10 cellular contexts compared by ENCODE assay signal in the genomic region with DNA sequence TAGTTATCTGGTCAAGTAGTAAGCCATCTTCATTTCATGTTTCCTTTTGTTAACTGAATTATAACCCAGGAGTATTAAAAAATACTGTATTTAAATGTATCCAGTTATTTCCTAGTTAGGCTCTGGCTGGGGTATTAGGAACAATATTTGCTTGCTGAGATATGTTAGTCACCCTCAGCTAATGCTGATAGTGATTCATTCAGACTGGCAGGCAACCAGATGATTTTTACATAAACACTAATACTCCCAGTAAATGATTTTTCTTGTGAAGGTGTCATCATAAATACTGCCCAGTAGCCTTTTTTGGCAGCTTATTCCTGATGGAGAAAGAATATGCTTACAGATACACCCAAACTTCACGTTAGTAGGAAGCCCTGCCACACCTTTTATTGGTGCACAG. TPM values are rescaled to one million over a fixed set of nuclear protein-coding genes. Genes with fewer than 3 reads are reported as not detected.
DNase-seq lines count a peak whose midpoint lies in the region; ATAC-seq and TF ChIP-seq lines count a peak whose summit lies in the region.
"Had no signal": no experiment of that assay in that cellular context is flagged by ENCODE, and none has a peak within 500 bp of the region (broad histone marks: within the 10 kb centered on the region; RNA-seq: fewer than 3 reads in every experiment).

No MANE protein-coding gene starts in this region.

- TF ChIP-seq CTCF in HFFc6 (IDR thresholded peaks at IDR 0.05) = no peak; the same call in 1 of the 2 replicates
- no peak for TF ChIP-seq CTCF in astrocyte of the cerebellum (IDR thresholded peaks at IDR 0.05; ENCODE audit: low read depth, low read length, missing control alignments)
- TF ChIP-seq CTCF in suprapubic skin (IDR thresholded peaks at IDR 0.05) = no peak
- TF ChIP-seq CTCF in testis (IDR thresholded peaks at IDR 0.05) = no peak
- no peak for TF ChIP-seq CTCF in BE2C (IDR thresholded peaks at IDR 0.05; ENCODE audit: low read depth, low read length)

- peaks cover 48% of the 10 kb centered on the region for H3K36me3 Mint-ChIP-seq in HFFc6 (ENCODE audit: low read depth)
- H3K36me3 Mint-ChIP-seq in activated T-helper 1 cell treated with anti-CD3 and anti-CD28 coated beads, Interleukin-12 subunit alpha, Interleukin-12 subunit beta, Interleukin-2, Interleukin-4 antibody, amounts not matched to agents 30 ng/mL and 10 ng/mL and 1 ng/mL, durations not matched to agents 14 hours and 24 hours and 36 hours (ENCODE audit: low read depth) = peaks cover 51% of the 10 kb centered on the region

- H3K9me3 Mint-ChIP-seq in HFFc6 = no peaks in the 10 kb centered on the region
- H3K9me3 Mint-ChIP-seq in activated T-helper 1 cell treated with anti-CD3 and anti-CD28 coated beads, Interleukin-12 subunit alpha, Interleukin-12 subunit beta, Interleukin-2, Interleukin-4 antibody, amounts not matched to agents 30 ng/mL and 10 ng/mL and 1 ng/mL, durations not matched to agents 14 hours and 24 hours and 36 hours = no peaks in the 10 kb centered on the region
- H3K9me3 Mint-ChIP-seq: activated naive CD4-positive, alpha-beta T cell treated with anti-CD3 and anti-CD28 coated beads, Interleukin-2, amount 10 ng/mL, durations not matched to agents 7 days and 5 days had no signal

- DNase-seq in HFFc6 = peak; percentile 87
- peak; percentile 86 for DNase-seq in astrocyte of the cerebellum (ENCODE audit: low read depth)
- no peak for DNase-seq in left cardiac atrium
- no peak for DNase-seq in suprapubic skin (ENCODE audit: low spot score in 2 of 2)
- no peak for DNase-seq in AML-193 (lab: John Stamatoyannopoulos, UW)
- no peak for DNase-seq in testis
- no peak for DNase-seq in BE2C
- DNase-seq in activated T-helper 1 cell treated with anti-CD3 and anti-CD28 coated beads, Interleukin-12 subunit alpha, Interleukin-12 subunit beta, Interleukin-2, Interleukin-4 antibody, amounts not matched to agents 30 ng/mL and 10 ng/mL and 1 ng/mL, durations not matched to agents 14 hours and 24 hours and 36 hours (ENCODE audit: low spot score) = no peak
- DNase-seq: activated naive CD4-positive, alpha-beta T cell treated with anti-CD3 and anti-CD28 coated beads, Interleukin-2, amount 10 ng/mL, durations not matched to agents 7 days and 5 days had no signal

- peak; percentile 14 to 84 for ATAC-seq in left cardiac atrium

- TF ChIP-seq POLR2A in suprapubic skin (IDR thresholded peaks at IDR 0.05) (no peak), testis (IDR thresholded peaks at IDR 0.05) (no peak)

- H3K27me3 ChIP-seq in suprapubic skin (no peaks in the 10 kb centered on the region), testis (no peaks in the 10 kb centered on the region), BE2C (no peaks in the 10 kb centered on the region)

- in situ Hi-C loops in astrocyte of the cerebellum (cut with HindIII; ENCODE audit: low sequenced_read_pairs) = loop anchor here (25.0 kb wide), 1 partner anchor 240 kb away; no protein-coding TSS in a partner anchor

- H3K27me3 Mint-ChIP-seq in HFFc6 (ENCODE audit: insufficient read depth) = no peaks in the 10 kb centered on the region; the same call in 1 of the 2 replicates
- no peaks in the 10 kb centered on the region for H3K27me3 Mint-ChIP-seq in activated T-helper 1 cell treated with anti-CD3 and anti-CD28 coated beads, Interleukin-12 subunit alpha, Interleukin-12 subunit beta, Interleukin-2, Interleukin-4 antibody, amounts not matched to agents 30 ng/mL and 10 ng/mL and 1 ng/mL, durations not matched to agents 14 hours and 24 hours and 36 hours (ENCODE audit: insufficient read depth)
- H3K27me3 Mint-ChIP-seq: activated naive CD4-positive, alpha-beta T cell treated with anti-CD3 and anti-CD28 coated beads, Interleukin-2, amount 10 ng/mL, durations not matched to agents 7 days and 5 days had no signal

- no peak for TF ChIP-seq EP300 in suprapubic skin (IDR thresholded peaks at IDR 0.05)

- peak overlapping the region; percentile 34 for H3K4me3 Mint-ChIP-seq in HFFc6
- no peak overlapping the region for H3K4me3 Mint-ChIP-seq in activated T-helper 1 cell treated with anti-CD3 and anti-CD28 coated beads, Interleukin-12 subunit alpha, Interleukin-12 subunit beta, Interleukin-2, Interleukin-4 antibody, amounts not matched to agents 30 ng/mL and 10 ng/mL and 1 ng/mL, durations not matched to agents 14 hours and 24 hours and 36 hours
- H3K4me3 Mint-ChIP-seq: activated naive CD4-positive, alpha-beta T cell treated with anti-CD3 and anti-CD28 coated beads, Interleukin-2, amount 10 ng/mL, durations not matched to agents 7 days and 5 days had no signal

- H3K27ac ChIP-seq in suprapubic skin (peak overlapping the region; percentile 74), testis (no peak overlapping the region)

- peaks cover 65% of the 10 kb centered on the region for H3K4me1 Mint-ChIP-seq in HFFc6 (ENCODE audit: low read depth)
- H3K4me1 Mint-ChIP-seq in activated T-helper 1 cell treated with anti-CD3 and anti-CD28 coated beads, Interleukin-12 subunit alpha, Interleukin-12 subunit beta, Interleukin-2, Interleukin-4 antibody, amounts not matched to agents 30 ng/mL and 10 ng/mL and 1 ng/mL, durations not matched to agents 14 hours and 24 hours and 36 hours (ENCODE audit: low read depth) = peaks cover 63% of the 10 kb centered on the region

- peak overlapping the region; percentile 88 for H3K27ac Mint-ChIP-seq in HFFc6
- H3K27ac Mint-ChIP-seq in activated T-helper 1 cell treated with anti-CD3 and anti-CD28 coated beads, Interleukin-12 subunit alpha, Interleukin-12 subunit beta, Interleukin-2, Interleukin-4 antibody, amounts not matched to agents 30 ng/mL and 10 ng/mL and 1 ng/mL, durations not matched to agents 14 hours and 24 hours and 36 hours = no peak overlapping the region
- H3K27ac Mint-ChIP-seq: activated naive CD4-positive, alpha-beta T cell treated with anti-CD3 and anti-CD28 coated beads, Interleukin-2, amount 10 ng/mL, durations not matched to agents 7 days and 5 days had no signal

- WGBS in suprapubic skin = 43% methylated on average over 1 of the region's 1 CpG
- WGBS in testis, 2 donors = 58 to 68% methylated on average over 1 of the region's 1 CpG

- H3K9me3 ChIP-seq in suprapubic skin (no peaks in the 10 kb centered on the region), testis (no peaks in the 10 kb centered on the region), BE2C (no peaks in the 10 kb centered on the region)

- intact Hi-C loops in left cardiac atrium (cut with DNase I) = loop anchor here in 1 of 2 donors (10.0 kb wide), 1 partner anchor 288 kb away; the partner anchor contains the start of gene PISD
- intact Hi-C loops in testis (cut with DNase I; ENCODE audit: low total_unique reads) = no loop called here
- intact Hi-C loops in activated T-helper 1 cell treated with anti-CD3 and anti-CD28 coated beads, Interleukin-12 subunit alpha, Interleukin-12 subunit beta, Interleukin-2, Interleukin-4 antibody, amounts not matched to agents 30 ng/mL and 10 ng/mL and 1 ng/mL, durations not matched to agents 14 hours and 24 hours and 36 hours (cut with micrococcal nuclease) = no loop called here

- H3K4me1 ChIP-seq in suprapubic skin (peaks cover 58% of the 10 kb centered on the region), testis (no peaks in the 10 kb centered on the region), BE2C (peaks cover 4% of the 10 kb centered on the region)

- H3K4me3 ChIP-seq in astrocyte of the cerebellum (ENCODE audit: low read depth, low read length) (no peak overlapping the region), suprapubic skin (no peak overlapping the region), testis (no peak overlapping the region), BE2C (ENCODE audit: low read depth, low read length) (no peak overlapping the region)
- H3K4me3 ChIP-seq: GM12878 had no signal

- H3K36me3 ChIP-seq in suprapubic skin = peaks cover 26% of the 10 kb centered on the region
- no peaks in the 10 kb centered on the region for H3K36me3 ChIP-seq in testis (ENCODE audit: low read depth, missing control alignments)
- peaks cover 89% of the 10 kb centered on the region for H3K36me3 ChIP-seq in BE2C

RNA-seq across cellular contexts. Expression of gene YWHAH, which starts 8.1 kb away (rescaled TPM):
- 100 to 1,000 TPM; 127 to 194 (median 184) TPM for total RNA-seq in HFFc6 (2021; fragmentation: NEBNext Ultra II Directional; extraction: Animal tissue kit (Norgen Biotek cat#: 25700))
- total RNA-seq in left cardiac atrium (100 to 1,000 TPM in 1 of 2 donors, 10 to 100 TPM in 1; 68.1 to 119 TPM), suprapubic skin (10 to 100 TPM; 52.9 to 76.6 (median 66.4) TPM), testis (10 to 100 TPM; 27.2 to 47.6 TPM)
- 48.9 TPM for polyA plus RNA-seq in testis (ENCODE audit: insufficient read depth, low read depth, low replicate concordance)
- polyA plus RNA-seq in BE2C (2012; ENCODE audit: insufficient read depth, insufficient read length, low read depth) = 249 TPM
- 128 and 139 TPM in 2 replicates for total RNA-seq in activated T-helper 1 cell treated with anti-CD3 and anti-CD28 coated beads, Interleukin-12 subunit alpha, Interleukin-12 subunit beta, Interleukin-2, Interleukin-4 antibody, amounts not matched to agents 30 ng/mL and 10 ng/mL and 1 ng/mL, durations not matched to agents 14 hours and 24 hours and 36 hours

Comparison
In these comparisons a context has a peak if more than half of its experiments do, and no peak if none do; other contexts are left out.
1. DNase-seq: peak in HFFc6 (single experiment) and astrocyte of the cerebellum (single experiment); none in left cardiac atrium (single experiment), suprapubic skin (0 of 2), AML-193 (0 of 2), testis (single experiment), BE2C (single experiment) and activated T-helper 1 cell treated with anti-CD3 and anti-CD28 coated beads, Interleukin-12 subunit alpha, Interleukin-12 subunit beta, Interleukin-2, Interleukin-4 antibody, amounts not matched to agents 30 ng/mL and 10 ng/mL and 1 ng/mL, durations not matched to agents 14 hours and 24 hours and 36 hours (single experiment).